In the genomic region with DNA sequence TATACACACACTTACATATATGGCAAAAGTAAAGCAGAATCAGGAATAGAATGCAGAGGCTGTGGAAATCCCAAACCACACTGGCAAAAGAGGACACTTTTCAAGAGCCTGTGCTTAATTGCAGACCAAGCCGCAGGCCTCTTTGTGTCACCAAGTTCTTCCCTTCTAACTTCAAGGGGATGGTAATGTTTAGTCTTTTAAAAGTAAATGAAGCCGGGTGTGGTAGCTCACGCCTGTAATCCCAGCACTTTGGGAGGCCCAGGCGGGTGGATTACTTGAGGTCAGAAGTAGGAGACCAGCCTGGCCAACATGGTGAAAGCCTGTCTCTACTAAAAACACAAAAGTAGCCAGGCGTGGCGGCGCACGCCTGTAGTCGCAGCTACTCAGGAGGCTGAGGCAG, we compare ENCODE assay signal across 18 cellular contexts. TPM values are rescaled to one million over a fixed set of nuclear protein-coding genes. Genes with fewer than 3 reads are reported as not detected.
DNase-seq lines count a peak whose midpoint lies in the region; ATAC-seq and TF ChIP-seq lines count a peak whose summit lies in the region.
"Had no signal": no experiment of that assay in that cellular context is flagged by ENCODE, and none has a peak within 500 bp of the region (broad histone marks: within the 10 kb centered on the region; RNA-seq: fewer than 3 reads in every experiment).

No MANE protein-coding gene starts in this region.

- H3K79me1 ChIP-seq in mesendoderm (ENCODE audit: low read length), result peaks cover 35% of the 10 kb centered on the region

- peak; percentile 4 for DNase-seq in NCI-H526 treated with DMSO at 0.1 percent for 48 hours (lab: John Stamatoyannopoulos, UW)
- DNase-seq in NCI-H526 (lab: John Stamatoyannopoulos, UW), result no peak
- peak; percentile 74 for DNase-seq in endodermal cell
- DNase-seq in neural progenitor cell (ENCODE audit: low spot score), result no peak
- DNase-seq in DMS 273 treated with DMSO at 0.1 percent for 48 hours (lab: John Stamatoyannopoulos, UW), result no peak
- DNase-seq in DMS 273 (lab: John Stamatoyannopoulos, UW; ENCODE audit: unreplicated experiment), result no peak
- no peak for DNase-seq in mesendoderm
- DNase-seq: CD8-positive, alpha-beta T cell; COR-L47; DMS53; GM23248; HCEC 1CT; IMR-90; KBM-7 had no signal

- H3K4me1 ChIP-seq in endodermal cell (ENCODE audit: control insufficient read depth, insufficient read depth, low read length), result peaks cover 29% of the 10 kb centered on the region
- H3K4me1 ChIP-seq in neural progenitor cell, result peaks cover 21% of the 10 kb centered on the region
- H3K4me1 ChIP-seq in mesendoderm (ENCODE audit: control insufficient read depth, low read depth, low read length), result peaks cover 22% of the 10 kb centered on the region

- H3K36me3 Mint-ChIP-seq in endodermal cell (ENCODE audit: low read depth) (peaks cover 38% of the 10 kb centered on the region), neural progenitor cell (peaks cover 17% of the 10 kb centered on the region)
- H3K36me3 Mint-ChIP-seq: CD14-positive monocyte; CD8-positive, alpha-beta T cell had no signal

- H2AK5ac ChIP-seq in mesendoderm (ENCODE audit: low read length), result no peak overlapping the region

- H3K4me2 ChIP-seq in neural progenitor cell (peak overlapping the region; percentile 4), mesendoderm (ENCODE audit: low read length) (no peak overlapping the region)

- H3K27me3 Mint-ChIP-seq in endodermal cell (ENCODE audit: insufficient read depth) (no peaks in the 10 kb centered on the region), neural progenitor cell (ENCODE audit: insufficient read depth, low read depth) (no peaks in the 10 kb centered on the region)

- no peak for TF ChIP-seq CTCF in endodermal cell (conservative IDR thresholded peaks at IDR 0.05)
- TF ChIP-seq CTCF in neural progenitor cell (IDR thresholded peaks at IDR 0.05), result no peak

- H3K27ac Mint-ChIP-seq in endodermal cell, result peak overlapping the region; percentile 32
- H3K27ac Mint-ChIP-seq in neural progenitor cell, result no peak overlapping the region
- H3K27ac Mint-ChIP-seq: CD14-positive monocyte; CD8-positive, alpha-beta T cell had no signal

- H2BK120ac ChIP-seq in mesendoderm (ENCODE audit: low read depth, low read length), result no peak overlapping the region

- no peak overlapping the region for H4K8ac ChIP-seq in mesendoderm (ENCODE audit: low read depth, low read length)

- H3K4me1 Mint-ChIP-seq in endodermal cell (peaks cover 71% of the 10 kb centered on the region), neural progenitor cell (peaks cover 44% of the 10 kb centered on the region)
- H3K4me1 Mint-ChIP-seq: CD14-positive monocyte had no signal

- no peak for ATAC-seq in HG03571 (IDR thresholded peaks at IDR 0.05; ENCODE audit: unreplicated experiment)
- ATAC-seq: CD8-positive, alpha-beta T cell; GM12878 had no signal

- no peak overlapping the region for H3K56ac ChIP-seq in mesendoderm (ENCODE audit: low read length)

- H2AFZ ChIP-seq in neural progenitor cell (replicated peaks), result no peak overlapping the region
- H2AFZ ChIP-seq: GM23248 had no signal

- H3K79me2 ChIP-seq in neural progenitor cell (ENCODE audit: low read depth) (peaks cover 73% of the 10 kb centered on the region), mesendoderm (ENCODE audit: control insufficient read depth, insufficient read depth, low read length) (peaks cover 75% of the 10 kb centered on the region)

- no peak overlapping the region for H3K9ac ChIP-seq in endodermal cell (ENCODE audit: extremely low read depth, low read length, poor library complexity, severe bottlenecking)
- no peak overlapping the region for H3K9ac ChIP-seq in neural progenitor cell
- H3K9ac ChIP-seq in mesendoderm (ENCODE audit: low read length), result no peak overlapping the region
- H3K9ac ChIP-seq: GM23248 had no signal

- peaks cover 72% of the 10 kb centered on the region for H4K20me1 ChIP-seq in neural progenitor cell (ENCODE audit: low read depth)

- H3K9me3 ChIP-seq in endodermal cell (ENCODE audit: control insufficient read depth, low read length), result no peaks in the 10 kb centered on the region
- no peaks in the 10 kb centered on the region for H3K9me3 ChIP-seq in neural progenitor cell (ENCODE audit: low read depth)

- H3K4me3 Mint-ChIP-seq in endodermal cell (no peak overlapping the region), neural progenitor cell (no peak overlapping the region)
- H3K4me3 Mint-ChIP-seq: CD14-positive monocyte; CD8-positive, alpha-beta T cell had no signal

- no peak overlapping the region for H2BK15ac ChIP-seq in mesendoderm (replicated peaks; ENCODE audit: low read depth)

- no peak overlapping the region for H3K18ac ChIP-seq in mesendoderm (ENCODE audit: low read length)

- H3K36me3 ChIP-seq in endodermal cell (ENCODE audit: control insufficient read depth, insufficient read depth, low read length) (peaks cover 59% of the 10 kb centered on the region), neural progenitor cell (no peaks in the 10 kb centered on the region), mesendoderm (ENCODE audit: control insufficient read depth, insufficient read depth, low read length) (no peaks in the 10 kb centered on the region)

- no peak overlapping the region for H2BK5ac ChIP-seq in mesendoderm (ENCODE audit: low read length)

- H3F3A ChIP-seq in neural progenitor cell (ENCODE audit: low read depth), result peaks cover 9% of the 10 kb centered on the region

- H3K27ac ChIP-seq in endodermal cell (ENCODE audit: low read depth, low read length) (no peak overlapping the region), neural progenitor cell (no peak overlapping the region), mesendoderm (ENCODE audit: low read depth, low read length) (no peak overlapping the region)
- H3K27ac ChIP-seq: 22Rv1, GM23248 had no signal

- no peak overlapping the region for H4K5ac ChIP-seq in mesendoderm (ENCODE audit: low read length)

- H3K4me3 ChIP-seq in endodermal cell (ENCODE audit: low read length) (no peak overlapping the region), neural progenitor cell (no peak overlapping the region), mesendoderm (ENCODE audit: low read length) (no peak overlapping the region)
- H3K4me3 ChIP-seq: GM12878, GM23248 had no signal

- H3K4ac ChIP-seq in mesendoderm (ENCODE audit: low read depth, low read length), result no peak overlapping the region

- 62 to 65% methylated on average over 9 of the region's 9 CpGs for WGBS in endodermal cell (ENCODE audit: insufficient coverage in 1 of 2, insufficient read length in 1 of 2), 2 experiments
- WGBS in mesendoderm (ENCODE audit: extremely low coverage, insufficient coverage, low lambda C conversion rate), result no CpG with 5 or more reads among the region's 9 CpGs

- H3K23ac ChIP-seq in mesendoderm (ENCODE audit: low read length), result no peak overlapping the region

- H3K9me3 Mint-ChIP-seq in endodermal cell, result no peaks in the 10 kb centered on the region
- peaks cover 12% of the 10 kb centered on the region for H3K9me3 Mint-ChIP-seq in neural progenitor cell
- H3K9me3 Mint-ChIP-seq: CD8-positive, alpha-beta T cell had no signal

- H3K27me3 ChIP-seq in endodermal cell (ENCODE audit: control insufficient read depth, insufficient read depth, low read length, poor library complexity, severe bottlenecking), result no peaks in the 10 kb centered on the region
- H3K27me3 ChIP-seq in neural progenitor cell, result no peaks in the 10 kb centered on the region
- H3K27me3 ChIP-seq in mesendoderm (ENCODE audit: insufficient read depth, low read length, poor library complexity), result no peaks in the 10 kb centered on the region

RNA-seq across cellular contexts. Expression of a gene that starts 28.7 kb away (rescaled TPM):
- 100 to 1,000 TPM; 104 to 160 TPM for total RNA-seq in endodermal cell
- polyA plus RNA-seq in endodermal cell (2013, experiment 1 of 2), result 39.8 TPM
- 40.9 TPM for polyA plus RNA-seq in endodermal cell (2013, experiment 2 of 2)
- total RNA-seq in neural progenitor cell (ENCODE audit: low replicate concordance), result 20.1 and 32.7 TPM in 2 replicates
- 24.3 TPM for polyA plus RNA-seq in mesendoderm (2013, experiment 1 of 2)
- polyA plus RNA-seq in mesendoderm (2013, experiment 2 of 2), result 22.3 TPM
- polyA plus RNA-seq: CD14-positive monocyte had no signal

Comparison
In these comparisons a context has a peak if more than half of its experiments do, and no peak if none do; other contexts are left out.
1. DNase-seq: peak in NCI-H526 treated with DMSO at 0.1 percent for 48 hours (single experiment) and endodermal cell (single experiment); none in NCI-H526 (0 of 2), neural progenitor cell (single experiment), DMS 273 treated with DMSO at 0.1 percent for 48 hours (single experiment), DMS 273 (single experiment) and mesendoderm (single experiment).